28 cellular contexts compared by ENCODE assay signal in the genomic region with DNA sequence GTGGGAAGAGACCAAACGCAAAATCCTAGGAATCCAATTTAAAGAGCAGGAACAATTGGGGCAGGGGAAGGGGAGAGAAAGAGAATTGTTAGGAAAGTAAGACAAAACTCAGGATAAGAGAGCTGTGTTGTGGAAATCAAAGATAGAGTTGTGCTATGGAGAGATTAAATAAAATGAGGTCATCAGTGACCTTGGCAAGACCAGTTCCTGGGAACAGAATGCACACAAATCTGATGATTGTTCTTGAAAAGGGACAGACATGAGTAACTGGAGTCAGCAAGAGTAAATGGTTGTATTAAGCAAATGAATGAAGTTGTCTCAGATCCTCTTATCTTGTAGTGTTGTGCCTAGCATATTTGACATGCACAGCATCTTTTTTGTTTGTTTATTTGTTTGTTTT.
DNase-seq lines count a peak whose midpoint lies in the region; ATAC-seq and TF ChIP-seq lines count a peak whose summit lies in the region.
"Had no signal": no experiment of that assay in that cellular context is flagged by ENCODE, and none has a peak within 500 bp of the region (broad histone marks: within the 10 kb centered on the region; RNA-seq: fewer than 3 reads in every experiment).

No MANE protein-coding gene starts in this region.

- H3K14ac ChIP-seq in IMR-90 (replicated peaks; ENCODE audit: low read depth, low read length): no peak overlapping the region

- no peaks in the 10 kb centered on the region for H3K4me1 ChIP-seq in IMR-90 (ENCODE audit: control insufficient read depth, insufficient read depth, low read length)
- no peaks in the 10 kb centered on the region for H3K4me1 ChIP-seq in tibial nerve
- H3K4me1 ChIP-seq: HAP-1 had no signal

- TF ChIP-seq CTCF in IMR-90 (conservative IDR thresholded peaks at IDR 0.05; ENCODE audit: low read depth, low read length): no peak
- no peak for TF ChIP-seq CTCF in brain microvascular endothelial cell (IDR thresholded peaks at IDR 0.05; ENCODE audit: low read depth, low read length, missing control alignments)
- no peak for TF ChIP-seq CTCF in fibroblast of the aortic adventitia (IDR thresholded peaks at IDR 0.05; ENCODE audit: insufficient read depth, low read length)
- TF ChIP-seq CTCF in tibial nerve (IDR thresholded peaks at IDR 0.05): no peak

- H2BK120ac ChIP-seq in IMR-90 (ENCODE audit: low read depth, low read length): no peak overlapping the region

- no peak overlapping the region for H2BK15ac ChIP-seq in IMR-90 (ENCODE audit: low read depth, low read length)

- H3K27me3 Mint-ChIP-seq in activated T-helper 1 cell treated with anti-CD3 and anti-CD28 coated beads, Interleukin-12 subunit alpha, Interleukin-12 subunit beta, Interleukin-2, Interleukin-4 antibody, amounts not matched to agents 30 ng/mL and 10 ng/mL and 1 ng/mL, durations not matched to agents 14 hours and 24 hours and 36 hours (ENCODE audit: insufficient read depth): no peaks in the 10 kb centered on the region
- H3K27me3 Mint-ChIP-seq: CD4-positive, alpha-beta memory T cell; IgD-negative memory B cell had no signal

- H2AFZ ChIP-seq in IMR-90 (replicated peaks; ENCODE audit: low read length, poor library complexity): no peak overlapping the region

- H3K9me3 ChIP-seq in IMR-90 (ENCODE audit: control insufficient read depth, insufficient read depth, low read length) (no peaks in the 10 kb centered on the region), tibial nerve (no peaks in the 10 kb centered on the region)
- H3K9me3 ChIP-seq: HAP-1 had no signal

- H3K4me1 Mint-ChIP-seq in activated T-helper 1 cell treated with anti-CD3 and anti-CD28 coated beads, Interleukin-12 subunit alpha, Interleukin-12 subunit beta, Interleukin-2, Interleukin-4 antibody, amounts not matched to agents 30 ng/mL and 10 ng/mL and 1 ng/mL, durations not matched to agents 14 hours and 24 hours and 36 hours (ENCODE audit: low read depth): no peaks in the 10 kb centered on the region
- H3K4me1 Mint-ChIP-seq: CD4-positive, alpha-beta memory T cell; IgD-negative memory B cell had no signal

- dilution Hi-C loops in IMR-90 (cut with HindIII; ENCODE audit: low sequenced_read_pairs, unreplicated experiment): no loop called here

- H3K79me1 ChIP-seq in IMR-90 (ENCODE audit: low read depth in 1 of 2, low read length in 2 of 2): no peaks in the 10 kb centered on the region

- intact Hi-C loops in IMR-90 (cut with micrococcal nuclease): no loop called here
- intact Hi-C loops in activated T-helper 1 cell treated with anti-CD3 and anti-CD28 coated beads, Interleukin-12 subunit alpha, Interleukin-12 subunit beta, Interleukin-2, Interleukin-4 antibody, amounts not matched to agents 30 ng/mL and 10 ng/mL and 1 ng/mL, durations not matched to agents 14 hours and 24 hours and 36 hours (cut with micrococcal nuclease): no loop called here

- H3K4me3 ChIP-seq in IMR-90 (ENCODE audit: insufficient read depth, low read depth, low read length): no peak overlapping the region
- no peak overlapping the region for H3K4me3 ChIP-seq in brain microvascular endothelial cell (ENCODE audit: low read depth, low read length)
- no peak overlapping the region for H3K4me3 ChIP-seq in fibroblast of the aortic adventitia (ENCODE audit: low read depth, low read length)
- no peak overlapping the region for H3K4me3 ChIP-seq in tibial nerve
- H3K4me3 ChIP-seq: GM12878, HAP-1 had no signal

- H4K91ac ChIP-seq in IMR-90 (ENCODE audit: insufficient read depth, low read depth, low read length): no peak overlapping the region

- H3K9me1 ChIP-seq in IMR-90 (ENCODE audit: insufficient read depth, low read length): no peaks in the 10 kb centered on the region

- POLR2A ChIA-PET in IMR-90 (lab: Charles Lee; ENCODE audit: unreplicated experiment): no interaction called here

- H3K9me3 Mint-ChIP-seq in activated T-helper 1 cell treated with anti-CD3 and anti-CD28 coated beads, Interleukin-12 subunit alpha, Interleukin-12 subunit beta, Interleukin-2, Interleukin-4 antibody, amounts not matched to agents 30 ng/mL and 10 ng/mL and 1 ng/mL, durations not matched to agents 14 hours and 24 hours and 36 hours: no peaks in the 10 kb centered on the region

- WGBS in IMR-90 (ENCODE audit: extremely low coverage in 2 of 2, insufficient read length in 1 of 2), 2 experiments: 50% methylated on average over 1 of the region's 1 CpG; no CpG with 5 or more reads in 1 of the 2 experiments
- WGBS in tibial nerve, 2 donors: 39 to 64% methylated on average over 1 of the region's 1 CpG

- TF ChIP-seq EP300 in tibial nerve (IDR thresholded peaks at IDR 0.05): no peak

- TF ChIP-seq POLR2A in IMR-90 (IDR thresholded peaks at IDR 0.05; ENCODE audit: low read depth, low read length): no peak
- no peak for TF ChIP-seq POLR2A in tibial nerve (IDR thresholded peaks at IDR 0.05)

- no peak overlapping the region for H3K23ac ChIP-seq in IMR-90 (ENCODE audit: low read depth, low read length)

- DNase-seq in IMR-90: peak; percentile 39
- DNase-seq in brain microvascular endothelial cell: peak; percentile 19
- DNase-seq in fibroblast of the aortic adventitia (ENCODE audit: low read depth): peak; percentile 4
- DNase-seq in tibial nerve (ENCODE audit: low spot score in 2 of 2): no peak
- no peak for DNase-seq in mesenteric fat pad (ENCODE audit: low spot score)
- DNase-seq in activated T-helper 1 cell treated with anti-CD3 and anti-CD28 coated beads, Interleukin-12 subunit alpha, Interleukin-12 subunit beta, Interleukin-2, Interleukin-4 antibody, amounts not matched to agents 30 ng/mL and 10 ng/mL and 1 ng/mL, durations not matched to agents 14 hours and 24 hours and 36 hours (ENCODE audit: low spot score): no peak
- DNase-seq: C1 segment of cervical spinal cord; CD4-positive, alpha-beta memory T cell; DMS 273 treated with DMSO at 0.1 percent for 48 hours; DMS79; EL; GDM1; GOT3; HFFc6; NCI-H1048; NCI-H1417; NCI-H1694; NCI-H2029 treated with DMSO at 0.1 percent for 48 hours; NCI-H446 treated with DMSO at 0.1 percent for 48 hours; NCI-H526; NCI-H82; Right ventricle myocardium superior; RPMI8226 had no signal

- H3K36me3 Mint-ChIP-seq in activated T-helper 1 cell treated with anti-CD3 and anti-CD28 coated beads, Interleukin-12 subunit alpha, Interleukin-12 subunit beta, Interleukin-2, Interleukin-4 antibody, amounts not matched to agents 30 ng/mL and 10 ng/mL and 1 ng/mL, durations not matched to agents 14 hours and 24 hours and 36 hours (ENCODE audit: low read depth): no peaks in the 10 kb centered on the region
- H3K36me3 Mint-ChIP-seq: CD4-positive, alpha-beta memory T cell had no signal

- H2BK20ac ChIP-seq in IMR-90 (ENCODE audit: low read depth, low read length): no peak overlapping the region

- H3K9ac ChIP-seq in IMR-90 (ENCODE audit: low read depth, low read length): no peak overlapping the region
- H3K9ac ChIP-seq: KMS-11 had no signal

- H2AK9ac ChIP-seq in IMR-90 (replicated peaks; ENCODE audit: low read depth, low read length, poor library complexity): no peak overlapping the region

- no peak overlapping the region for H3K56ac ChIP-seq in IMR-90 (ENCODE audit: extremely low read depth, insufficient read depth, low read length)

- no peak overlapping the region for H4K5ac ChIP-seq in IMR-90 (ENCODE audit: low read depth, low read length)

- H3K36me3 ChIP-seq in IMR-90 (ENCODE audit: control insufficient read depth, insufficient read depth, low read length): no peaks in the 10 kb centered on the region
- no peaks in the 10 kb centered on the region for H3K36me3 ChIP-seq in brain microvascular endothelial cell (replicated peaks)
- no peaks in the 10 kb centered on the region for H3K36me3 ChIP-seq in tibial nerve
- H3K36me3 ChIP-seq: HAP-1 had no signal

- no peak overlapping the region for H3K4ac ChIP-seq in IMR-90 (ENCODE audit: low read depth, low read length)

- ATAC-seq in IMR-90 (ENCODE audit: low read depth) (no peak), HG03520 (IDR thresholded peaks at IDR 0.05; ENCODE audit: unreplicated experiment) (no peak)
- ATAC-seq: GM12878 had no signal

- H2AK5ac ChIP-seq in IMR-90 (ENCODE audit: low read depth, low read length): no peak overlapping the region

- no peak overlapping the region for H3K4me2 ChIP-seq in IMR-90 (ENCODE audit: low read depth, low read length)
- H3K4me2 ChIP-seq: KMS-11 had no signal

- no peak overlapping the region for H4K8ac ChIP-seq in IMR-90 (ENCODE audit: low read depth in 2 of 2, low read length in 2 of 2)

- no peak overlapping the region for H3K27ac ChIP-seq in IMR-90 (ENCODE audit: insufficient read depth, low read length)
- H3K27ac ChIP-seq in brain microvascular endothelial cell: no peak overlapping the region
- H3K27ac ChIP-seq in tibial nerve: peak overlapping the region in 3 of 4 donors; percentile 2 to 79 (median 38)
- H3K27ac ChIP-seq: KMS-11 had no signal

- CTCF ChIA-PET in IMR-90 (lab: Yijun Ruan, JAX): no interaction called here

- no TSS peak for BruUV-seq in IMR-90 (replicated peaks; lab: Mats Ljungman, UMichigan)

- H3K4me3 Mint-ChIP-seq in activated T-helper 1 cell treated with anti-CD3 and anti-CD28 coated beads, Interleukin-12 subunit alpha, Interleukin-12 subunit beta, Interleukin-2, Interleukin-4 antibody, amounts not matched to agents 30 ng/mL and 10 ng/mL and 1 ng/mL, durations not matched to agents 14 hours and 24 hours and 36 hours: no peak overlapping the region
- H3K4me3 Mint-ChIP-seq: CD4-positive, alpha-beta memory T cell; HFFc6; IgD-negative memory B cell had no signal

- no peak overlapping the region for H2BK5ac ChIP-seq in IMR-90 (ENCODE audit: low read depth, low read length, poor library complexity, severe bottlenecking)

- H3K27me3 ChIP-seq in IMR-90 (ENCODE audit: control insufficient read depth, insufficient read depth, low read length): no peaks in the 10 kb centered on the region; the same call in 1 of the 2 replicates
- H3K27me3 ChIP-seq in brain microvascular endothelial cell (replicated peaks): no peaks in the 10 kb centered on the region
- H3K27me3 ChIP-seq in tibial nerve: no peaks in the 10 kb centered on the region

- in situ Hi-C loops in IMR-90 (cut with MboI; ENCODE audit: low sequenced_read_pairs): no loop called here
- in situ Hi-C loops in brain microvascular endothelial cell (cut with HindIII; ENCODE audit: low pct_ligation_motif_present, low sequenced_read_pairs): no loop called here

- no peak overlapping the region for H3K27ac Mint-ChIP-seq in activated T-helper 1 cell treated with anti-CD3 and anti-CD28 coated beads, Interleukin-12 subunit alpha, Interleukin-12 subunit beta, Interleukin-2, Interleukin-4 antibody, amounts not matched to agents 30 ng/mL and 10 ng/mL and 1 ng/mL, durations not matched to agents 14 hours and 24 hours and 36 hours
- H3K27ac Mint-ChIP-seq: CD4-positive, alpha-beta memory T cell; HFFc6; IgD-negative memory B cell had no signal

- H4K20me1 ChIP-seq in IMR-90 (ENCODE audit: insufficient read depth, low read length): no peaks in the 10 kb centered on the region

- no peak for TF ChIP-seq RAD21 in IMR-90 (IDR thresholded peaks at IDR 0.05; ENCODE audit: low read length)

- H3K18ac ChIP-seq in IMR-90 (ENCODE audit: low read depth, low read length): no peak overlapping the region

TF ChIP-seq in IMR-90, 13 proteins besides CTCF, POLR2A, EP300 and RAD21 (continues in another document):
- no peak for TF ChIP-seq MAFK (IDR thresholded peaks at IDR 0.05; ENCODE audit: low read depth, low read length)

Comparison
In these comparisons a context has a peak if more than half of its experiments do, and no peak if none do; other contexts are left out.
1. DNase-seq: peak in IMR-90 (single experiment), brain microvascular endothelial cell (single experiment) and fibroblast of the aortic adventitia (single experiment); none in tibial nerve (0 of 2), mesenteric fat pad (single experiment) and activated T-helper 1 cell treated with anti-CD3 and anti-CD28 coated beads, Interleukin-12 subunit alpha, Interleukin-12 subunit beta, Interleukin-2, Interleukin-4 antibody, amounts not matched to agents 30 ng/mL and 10 ng/mL and 1 ng/mL, durations not matched to agents 14 hours and 24 hours and 36 hours (single experiment).
2. H3K27ac ChIP-seq: peak in tibial nerve (3 of 4); none in IMR-90 (single experiment) and brain microvascular endothelial cell (single experiment).